9 cellular contexts compared by ENCODE assay signal in the genomic region with DNA sequence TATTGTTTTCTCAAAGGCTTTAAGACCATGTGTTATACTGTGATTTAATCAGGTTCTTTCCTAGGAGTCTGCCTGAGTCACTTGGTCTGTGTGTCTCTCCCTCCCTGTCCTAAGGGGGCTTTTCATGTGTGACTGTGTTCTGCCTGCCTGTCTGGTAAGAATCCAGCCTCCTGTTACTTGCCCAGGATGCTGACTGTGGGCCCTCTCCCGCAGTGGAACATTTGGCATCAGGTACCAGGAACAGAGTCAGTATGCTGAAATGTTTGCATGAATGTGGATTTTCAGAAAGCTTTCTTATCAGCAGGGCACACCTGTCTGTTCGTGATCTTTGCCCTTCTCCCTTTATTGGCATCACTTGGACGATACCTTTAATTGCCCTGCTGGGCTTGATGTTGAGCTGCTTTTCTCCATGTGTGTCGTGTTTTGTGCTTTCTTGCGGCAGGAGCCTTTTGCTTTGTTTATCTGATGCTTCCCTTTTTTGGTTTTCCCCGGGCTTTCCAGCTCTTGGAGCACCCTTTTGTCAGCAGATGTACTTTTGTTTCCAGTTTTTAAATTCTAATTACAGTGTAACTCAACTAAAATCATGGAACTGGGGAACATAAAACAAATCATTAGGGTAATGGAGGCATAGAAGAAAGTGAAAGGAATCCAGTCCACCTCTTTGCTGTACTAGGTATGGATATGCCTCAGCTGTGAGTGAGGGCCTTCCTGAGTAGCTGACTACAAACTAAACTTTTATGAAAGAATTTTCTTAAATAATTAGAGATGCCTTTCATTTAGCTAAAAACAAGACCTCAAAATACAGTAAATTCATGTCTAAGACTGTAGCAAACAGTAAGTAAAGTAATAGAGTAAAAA.
DNase-seq lines count a peak whose midpoint lies in the region; ATAC-seq, FAIRE-seq and TF ChIP-seq lines count a peak whose summit lies in the region.
"Had no signal": no experiment of that assay in that cellular context is flagged by ENCODE, and none has a peak within 500 bp of the region (broad histone marks: within the 10 kb centered on the region; RNA-seq: fewer than 3 reads in every experiment).

No MANE protein-coding gene starts in this region.

- ATAC-seq in A549 (peak; percentile 51 to 66; a peak in 5 of 6 replicates), HG02610 (IDR thresholded peaks at IDR 0.05; ENCODE audit: unreplicated experiment) (peak; percentile 42), left lung (peak; percentile 63), HG03565 (IDR thresholded peaks at IDR 0.05; ENCODE audit: unreplicated experiment) (no peak), HG02571 (IDR thresholded peaks at IDR 0.05; ENCODE audit: unreplicated experiment) (no peak), GM21423 (IDR thresholded peaks at IDR 0.05; ENCODE audit: unreplicated experiment) (no peak), GM21723 (IDR thresholded peaks at IDR 0.05; ENCODE audit: unreplicated experiment) (no peak)

- TF ChIP-seq POLR2A in A549 (IDR thresholded peaks at IDR 0.05; ENCODE audit: low read length): no peak

- TF ChIP-seq RAD21 in A549 (conservative IDR thresholded peaks at IDR 0.05 in 1 of 2, IDR thresholded peaks at IDR 0.05 in 1 of 2): no peak

- DNase-seq in A549 (ENCODE audit: low read depth in 1 of 2, low spot score in 1 of 2) (no peak), ascending aorta (ENCODE audit: low spot score in 2 of 2) (peak in 1 of 2 donors; percentile 58), left lung (no peak)

- H3K9me3 ChIP-seq in A549 (no peaks in the 10 kb centered on the region), ascending aorta (no peaks in the 10 kb centered on the region), left lung (no peaks in the 10 kb centered on the region)

- H3K4me1 ChIP-seq in A549: no peaks in the 10 kb centered on the region
- peaks cover 0 to 3% of the 10 kb centered on the region in 2 donors for H3K4me1 ChIP-seq in ascending aorta
- peaks cover 17 to 18% of the 10 kb centered on the region in 2 donors for H3K4me1 ChIP-seq in left lung

- intact Hi-C loops in ascending aorta (cut with DNase I): no loop called here
- intact Hi-C loops in left lung (cut with DNase I): no loop called here

- no peak overlapping the region for H3K4me2 ChIP-seq in A549

- no peak for TF ChIP-seq EP300 in A549 (IDR thresholded peaks at IDR 0.05)

- no peak for FAIRE-seq in A549 (lab: Jason Lieb, UNC)
- FAIRE-seq: TTC549 had no signal

- no peaks in the 10 kb centered on the region for H3K27me3 ChIP-seq in ascending aorta
- no peaks in the 10 kb centered on the region for H3K27me3 ChIP-seq in left lung

- H3K36me3 ChIP-seq in ascending aorta (no peaks in the 10 kb centered on the region), left lung (no peaks in the 10 kb centered on the region)

- TF ChIP-seq CTCF in A549 (IDR thresholded peaks at IDR 0.05): no peak
- no peak for TF ChIP-seq CTCF in ascending aorta (IDR thresholded peaks at IDR 0.05)
- TF ChIP-seq CTCF in left lung (IDR thresholded peaks at IDR 0.05): no peak

- WGBS in A549 (ENCODE audit: missing lambda C conversion rate): 78% methylated on average over 6 of the region's 6 CpGs

- H3K27ac ChIP-seq in A549 (0 out of 6 replicates have a peak overlapping the region, but pooled peaks of 1 of the 2 experiments have one; percentile 0), ascending aorta (peak overlapping the region; percentile 38 to 53), left lung (peak overlapping the region; percentile 6 to 18)

- H3K4me3 ChIP-seq in A549 (no peak overlapping the region), ascending aorta (peak overlapping the region in 1 of 2 donors; percentile 45), left lung (no peak overlapping the region)

- CTCF ChIA-PET in A549 (lab: Yijun Ruan, JAX): interaction anchor here (0.6 to 1.5 kb wide), 4 partner anchors 18 to 156 kb away, joined by 3 to 5 read pairs (median 3); no protein-coding TSS in a partner anchor

- POLR2A ChIA-PET in A549 (lab: Yijun Ruan, JAX): no interaction called here

TF ChIP-seq in A549, 52 proteins besides CTCF, POLR2A, EP300 and RAD21:
- TF ChIP-seq RCOR1 (IDR thresholded peaks at IDR 0.05; ENCODE audit: low read depth, low read length) (no peak), MAZ (IDR thresholded peaks at IDR 0.05; ENCODE audit: borderline replicate concordance, low read depth, low read length) (no peak), HOXB13 (CRISPR knock-in tag; IDR thresholded peaks at IDR 0.05; ENCODE audit: low read depth) (no peak), CHD2 (IDR thresholded peaks at IDR 0.05; ENCODE audit: low read length, partially characterized antibody) (no peak), NPAS2 (CRISPR knock-in tag; IDR thresholded peaks at IDR 0.05; ENCODE audit: borderline replicate concordance) (no peak), CBX2 (IDR thresholded peaks at IDR 0.05; ENCODE audit: borderline replicate concordance, low read depth) (no peak), FOSL2 (IDR thresholded peaks at IDR 0.05) (no peak), FOSL2 (CRISPR knock-in tag; IDR thresholded peaks at IDR 0.05) (no peak), HDAC2 (IDR thresholded peaks at IDR 0.05) (no peak)
- TF ChIP-seq, protein P1, sequence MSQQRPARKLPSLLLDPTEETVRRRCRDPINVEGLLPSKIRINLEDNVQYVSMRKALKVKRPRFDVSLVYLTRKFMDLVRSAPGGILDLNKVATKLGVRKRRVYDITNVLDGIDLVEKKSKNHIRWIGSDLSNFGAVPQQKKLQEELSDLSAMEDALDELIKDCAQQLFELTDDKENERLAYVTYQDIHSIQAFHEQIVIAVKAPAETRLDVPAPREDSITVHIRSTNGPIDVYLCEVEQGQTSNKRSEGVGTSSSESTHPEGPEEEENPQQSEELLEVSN (IDR thresholded peaks at IDR 0.05; ENCODE audit: borderline replicate concordance, low read depth): no peak

Comparison
In these comparisons a context has a peak if more than half of its experiments do, and no peak if none do; other contexts are left out.
1. ATAC-seq: peak in A549 (2 of 2), HG02610 (single experiment) and left lung (single experiment); none in HG03565 (single experiment), HG02571 (single experiment), GM21423 (single experiment) and GM21723 (single experiment).